ENCODE assay signal across 1 cellular context in genomic region chr10:13537985-13538384, GRCh38.
TF ChIP-seq lines count a peak whose summit lies in the region.
"Not testable (repeated sequence)": the region's sequence is repeated elsewhere in the genome, so short reads cannot be mapped to it uniquely, and the experiment has no call there.

No MANE protein-coding gene starts in this region.

TF ChIP-seq in K562, 482 proteins besides CTCF, POLR2A, EP300 and RAD21:
- TF ChIP-seq IRF9 (tag; IDR thresholded peaks at IDR 0.05) (peak; percentile 80), ZKSCAN8 (CRISPR knock-in tag; IDR thresholded peaks at IDR 0.05) (0 out of 2 replicates have a peak, but pooled peaks have one; percentile 38), HDAC8 (tag; IDR thresholded peaks at IDR 0.05) (0 out of 2 replicates have a peak, but pooled peaks have one; percentile 25), ZNF592 (IDR thresholded peaks at IDR 0.05) (0 out of 2 replicates have a peak, but pooled peaks have one; percentile 50), NR2C1 (tag; IDR thresholded peaks at IDR 0.05) (peak; percentile 72), CREB3 (tag; conservative IDR thresholded peaks at IDR 0.05; ENCODE audit: low read depth) (peak; percentile 78; the same call in 1 of the 2 replicates), GTF2A2 (tag; IDR thresholded peaks at IDR 0.05) (peak; percentile 86), ZNF639 (CRISPR knock-in tag; conservative IDR thresholded peaks at IDR 0.05 in 1 of 2, IDR thresholded peaks at IDR 0.05 in 1 of 2) (0 out of 4 replicates have a peak, but pooled peaks of 1 of the 2 experiments have one; percentile 29), ZNF395 (CRISPR knock-in tag; IDR thresholded peaks at IDR 0.05) (peak; percentile 54; the same call in 1 of the 2 replicates), PYGO2 (tag; IDR thresholded peaks at IDR 0.05) (peak; percentile 71), DMBX1 (CRISPR knock-in tag; IDR thresholded peaks at IDR 0.05; ENCODE audit: borderline replicate concordance) (peak; percentile 33; the same call in 1 of the 2 replicates), RFX1 (IDR thresholded peaks at IDR 0.05) (peak; percentile 45; the same call in 1 of the 2 replicates), ID3 (tag; IDR thresholded peaks at IDR 0.05) (peak; percentile 60; the same call in 1 of the 2 replicates), SRF (CRISPR knock-in tag; IDR thresholded peaks at IDR 0.05) (peak in 1 of 2 experiments; percentile 74; a peak in 2 of 4 replicates), ZNF740 (tag; IDR thresholded peaks at IDR 0.05) (peak in 1 of 2 experiments; percentile 71; a peak in 1 of 4 replicates), PBX2 (tag; conservative IDR thresholded peaks at IDR 0.05; ENCODE audit: low read depth) (0 out of 2 replicates have a peak, but pooled peaks have one; percentile 15), PTTG1 (tag; IDR thresholded peaks at IDR 0.05; ENCODE audit: low read depth) (peak; percentile 43; the same call in 1 of the 2 replicates), ZNF175 (CRISPR knock-in tag; IDR thresholded peaks at IDR 0.05; ENCODE audit: low read depth) (peak; percentile 44; the same call in 1 of the 2 replicates), MEF2D (tag; conservative IDR thresholded peaks at IDR 0.05; ENCODE audit: low read depth) (peak; percentile 81), PTRF (tag; IDR thresholded peaks at IDR 0.05) (peak; percentile 70), NR4A1 (tag; IDR thresholded peaks at IDR 0.05) (peak; percentile 98), TEAD2 (tag; IDR thresholded peaks at IDR 0.05) (peak; percentile 64), BACH1 (tag; IDR thresholded peaks at IDR 0.05) (peak; percentile 44; the same call in 1 of the 2 replicates)
- not testable (repeated sequence) for TF ChIP-seq NR2C1 (IDR thresholded peaks at IDR 0.05); ID3 (CRISPR knock-in tag; IDR thresholded peaks at IDR 0.05); ZNF740 (CRISPR knock-in tag; IDR thresholded peaks at IDR 0.05); PBX2 (CRISPR knock-in tag; IDR thresholded peaks at IDR 0.05; ENCODE audit: low read depth); NR4A1 (CRISPR knock-in tag; IDR thresholded peaks at IDR 0.05)
